In the genomic region with DNA sequence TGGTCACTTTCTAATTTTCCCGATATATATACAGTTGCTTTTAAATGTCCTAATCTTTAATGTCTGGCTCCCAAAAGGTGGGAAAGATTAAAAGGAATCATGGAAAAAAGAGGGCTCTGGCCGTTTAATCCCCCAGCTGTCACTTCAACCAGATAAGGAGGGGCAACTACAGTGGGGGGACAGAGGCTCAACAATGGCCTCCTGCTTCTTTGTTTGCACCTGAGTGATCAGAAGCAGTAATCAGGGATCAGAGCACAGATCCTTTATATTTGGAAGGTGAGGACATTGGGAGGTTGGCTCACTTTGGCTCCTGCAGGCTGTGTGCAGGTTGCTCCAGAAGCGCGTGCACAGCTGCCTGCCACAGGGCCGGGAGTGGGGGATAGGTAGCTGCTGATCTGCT, we compare ENCODE assay signal across 1 cellular context.
TF ChIP-seq lines count a peak whose summit lies in the region.

No MANE protein-coding gene starts in this region.

TF ChIP-seq in WTC11, 78 proteins besides CTCF, POLR2A, EP300 and RAD21 (continued from another document):
- no peak for TF ChIP-seq ZNF425 (CRISPR knock-in tag; conservative IDR thresholded peaks at IDR 0.05)
